16 cellular contexts compared by ENCODE assay signal in the genomic region with DNA sequence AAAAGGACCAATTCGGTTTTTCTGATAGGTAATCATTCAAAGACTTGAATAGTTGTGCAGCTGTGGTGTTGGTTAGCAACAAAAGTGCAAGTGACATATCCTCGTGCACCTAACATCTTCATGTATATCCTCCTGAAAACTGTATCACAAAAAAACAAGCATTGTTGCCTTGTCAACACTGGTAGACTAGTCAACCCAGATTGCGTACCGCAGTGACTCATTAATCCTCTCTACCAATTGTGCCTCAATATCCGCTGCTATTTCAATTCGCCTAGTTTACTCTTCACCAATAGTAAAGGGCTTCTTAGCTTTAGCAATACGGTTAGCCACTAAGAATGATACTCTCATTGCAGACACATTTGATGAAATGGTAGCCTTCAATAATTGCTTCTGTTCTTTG. TPM values are rescaled to one million over a fixed set of nuclear protein-coding genes. Genes with fewer than 3 reads are reported as not detected.
DNase-seq lines count a peak whose midpoint lies in the region; ATAC-seq, FAIRE-seq and TF ChIP-seq lines count a peak whose summit lies in the region.
"Had no signal": no experiment of that assay in that cellular context is flagged by ENCODE, and none has a peak within 500 bp of the region (broad histone marks: within the 10 kb centered on the region; RNA-seq: fewer than 3 reads in every experiment).

No MANE protein-coding gene starts in this region.

- H3K27me3 Mint-ChIP-seq in activated CD4-positive, alpha-beta memory T cell treated with anti-CD3 and anti-CD28 coated beads for 36 hours: peaks cover 5% of the 10 kb centered on the region
- peaks cover 0 to 18% (median 4%) of the 10 kb centered on the region in 5 donors for H3K27me3 Mint-ChIP-seq in naive thymus-derived CD4-positive, alpha-beta T cell

- H3K27me3 ChIP-seq in naive thymus-derived CD4-positive, alpha-beta T cell (ENCODE audit: control insufficient read depth in 2 of 2, insufficient read depth in 2 of 2, low read length in 2 of 2): no peaks in the 10 kb centered on the region
- H3K27me3 ChIP-seq in right lobe of liver: no peaks in the 10 kb centered on the region
- H3K27me3 ChIP-seq: ascending aorta, foreskin keratinocyte had no signal

- H3K27ac Mint-ChIP-seq in activated CD4-positive, alpha-beta memory T cell treated with anti-CD3 and anti-CD28 coated beads for 36 hours: peak overlapping the region; percentile 60
- peak overlapping the region in 1 of 9 donors; percentile 30 for H3K27ac Mint-ChIP-seq in naive thymus-derived CD4-positive, alpha-beta T cell

- H3K4me1 Mint-ChIP-seq in activated CD4-positive, alpha-beta memory T cell treated with anti-CD3 and anti-CD28 coated beads for 36 hours (ENCODE audit: low read depth): peaks cover 42% of the 10 kb centered on the region
- H3K4me1 Mint-ChIP-seq in naive thymus-derived CD4-positive, alpha-beta T cell: peaks cover 13 to 31% (median 21%) of the 10 kb centered on the region in 7 donors

- no peak for TF ChIP-seq CTCF in right lobe of liver (IDR thresholded peaks at IDR 0.05)

- H3K36me3 ChIP-seq in naive thymus-derived CD4-positive, alpha-beta T cell (ENCODE audit: control insufficient read depth in 2 of 3, insufficient read depth in 3 of 3, low read length in 3 of 3): peaks cover 0 to 4% (median 0%) of the 10 kb centered on the region in 3 experiments
- no peaks in the 10 kb centered on the region for H3K36me3 ChIP-seq in right lobe of liver
- H3K36me3 ChIP-seq: ascending aorta, thoracic aorta had no signal

- DNase-seq in activated gamma-delta T cell treated with Interleukin-2 at 50 U/mL for 16 hours (peak; percentile 16), activated gamma-delta T cell (lab: John Stamatoyannopoulos, UW) (no peak), RCC 7860 (ENCODE audit: low spot score) (no peak), right lobe of liver (no peak), occipital lobe (lab: John Stamatoyannopoulos, UW) (no peak)
- DNase-seq in activated CD4-positive, alpha-beta memory T cell treated with anti-CD3 and anti-CD28 coated beads for 36 hours: peak; percentile 55
- no peak for DNase-seq in naive thymus-derived CD4-positive, alpha-beta T cell
- DNase-seq: Right ventricle myocardium superior, WERI-Rb-1 had no signal

- no peak for TF ChIP-seq POLR2A in right lobe of liver (IDR thresholded peaks at IDR 0.05)

- 82% methylated on average over 7 of the region's 7 CpGs for WGBS in right lobe of liver (ENCODE audit: insufficient coverage, low coverage, low lambda C conversion rate, missing lambda C conversion rate)

- H3K4me3 ChIP-seq in naive thymus-derived CD4-positive, alpha-beta T cell (ENCODE audit: low read length): no peak overlapping the region
- no peak overlapping the region for H3K4me3 ChIP-seq in right lobe of liver
- H3K4me3 ChIP-seq: ascending aorta, mucosa of descending colon, thoracic aorta had no signal

- ATAC-seq in GM18520 (IDR thresholded peaks at IDR 0.05; ENCODE audit: unreplicated experiment): peak; percentile 20
- ATAC-seq in naive thymus-derived CD4-positive, alpha-beta T cell: peak; percentile 57
- no peak for ATAC-seq in right lobe of liver
- ATAC-seq: HepG2, mucosa of descending colon, sciatic nerve had no signal

- no peak for FAIRE-seq in RCC 7860 (lab: Jason Lieb, UNC)
- FAIRE-seq: HepG2 had no signal

- no peaks in the 10 kb centered on the region for H3K36me3 Mint-ChIP-seq in activated CD4-positive, alpha-beta memory T cell treated with anti-CD3 and anti-CD28 coated beads for 36 hours
- peaks cover 0 to 3% (median 0%) of the 10 kb centered on the region in 5 donors for H3K36me3 Mint-ChIP-seq in naive thymus-derived CD4-positive, alpha-beta T cell

- H3K4me3 Mint-ChIP-seq in activated CD4-positive, alpha-beta memory T cell treated with anti-CD3 and anti-CD28 coated beads for 36 hours: no peak overlapping the region
- peak overlapping the region in 1 of 10 donors; percentile 56 for H3K4me3 Mint-ChIP-seq in naive thymus-derived CD4-positive, alpha-beta T cell

- peaks cover 8 to 33% of the 10 kb centered on the region in 2 donors for H3K4me1 ChIP-seq in naive thymus-derived CD4-positive, alpha-beta T cell (ENCODE audit: control insufficient read depth in 2 of 2, insufficient read depth in 2 of 2, low read length in 2 of 2)
- H3K4me1 ChIP-seq in right lobe of liver: peaks cover 0 to 12% (median 5%) of the 10 kb centered on the region in 4 donors

- CTCF ChIA-PET in activated CD4-positive, alpha-beta memory T cell treated with anti-CD3 and anti-CD28 coated beads for 36 hours (lab: Charles Lee): interaction anchor here (0.7 to 2.7 kb wide), 12 partner anchors 10 to 188 kb away, joined by 3 to 32 read pairs (median 6); no protein-coding TSS in a partner anchor
- CTCF ChIA-PET in naive thymus-derived CD4-positive, alpha-beta T cell (lab: Charles Lee): interaction anchor here (0.7 kb wide), 1 partner anchor 34 kb away, joined by 3 read pairs; no protein-coding TSS in a partner anchor

- no peak overlapping the region for H3K27ac ChIP-seq in naive thymus-derived CD4-positive, alpha-beta T cell (ENCODE audit: low read depth, low read length)
- H3K27ac ChIP-seq in right lobe of liver: no peak overlapping the region
- H3K27ac ChIP-seq: ascending aorta, foreskin keratinocyte, thoracic aorta, WERI-Rb-1 had no signal

- no peaks in the 10 kb centered on the region for H3K9me3 ChIP-seq in naive thymus-derived CD4-positive, alpha-beta T cell (ENCODE audit: control insufficient read depth in 2 of 3, low read length in 3 of 3)
- H3K9me3 ChIP-seq in right lobe of liver: no peaks in the 10 kb centered on the region
- H3K9me3 ChIP-seq: ascending aorta, mucosa of descending colon, thoracic aorta had no signal

- POLR2A ChIA-PET in activated CD4-positive, alpha-beta memory T cell treated with anti-CD3 and anti-CD28 coated beads for 36 hours (lab: Charles Lee): interaction anchor here (0.9 to 2.6 kb wide), 6 partner anchors 9 to 67 kb away, joined by 3 to 30 read pairs (median 17); no protein-coding TSS in a partner anchor
- POLR2A ChIA-PET in naive thymus-derived CD4-positive, alpha-beta T cell (lab: Charles Lee): no interaction called here

- intact Hi-C loops in activated CD4-positive, alpha-beta memory T cell treated with anti-CD3 and anti-CD28 coated beads for 36 hours (cut with micrococcal nuclease): loop anchor here (1.0 to 10.0 kb wide), 9 partner anchors 8 to 923 kb away; partner anchors contain the start of gene RCOR3
- intact Hi-C loops in naive thymus-derived CD4-positive, alpha-beta T cell (cut with micrococcal nuclease): no loop called here
- intact Hi-C loops in right lobe of liver (cut with DNase I): no loop called here

- H3K9me3 Mint-ChIP-seq in activated CD4-positive, alpha-beta memory T cell treated with anti-CD3 and anti-CD28 coated beads for 36 hours: no peaks in the 10 kb centered on the region
- H3K9me3 Mint-ChIP-seq in naive thymus-derived CD4-positive, alpha-beta T cell: no peaks in the 10 kb centered on the region

RNA-seq across cellular contexts. Expression of gene HHAT, which starts 3.5 kb away (rescaled TPM):
- total RNA-seq in activated CD4-positive, alpha-beta memory T cell treated with anti-CD3 and anti-CD28 coated beads for 36 hours: 1 to 10 TPM; 1.6 to 1.8 TPM
- 1 to 10 TPM; 1.1 to 3.8 (median 2.7) TPM for total RNA-seq in naive thymus-derived CD4-positive, alpha-beta T cell
- under 1 TPM; 0.84 to 0.99 TPM for polyA plus RNA-seq in naive thymus-derived CD4-positive, alpha-beta T cell
- 1 to 10 TPM; 2.2 to 4.1 (median 2.7) TPM for total RNA-seq in right lobe of liver
- 2.0 TPM for total RNA-seq in occipital lobe

Comparison
In these comparisons a context has a peak if more than half of its experiments do, and no peak if none do; other contexts are left out.
1. DNase-seq: peak in activated gamma-delta T cell treated with Interleukin-2 at 50 U/mL for 16 hours (single experiment) and activated CD4-positive, alpha-beta memory T cell treated with anti-CD3 and anti-CD28 coated beads for 36 hours (single experiment); none in activated gamma-delta T cell (single experiment), naive thymus-derived CD4-positive, alpha-beta T cell (0 of 9), RCC 7860 (single experiment), right lobe of liver (0 of 3) and occipital lobe (single experiment).
2. ATAC-seq: peak in GM18520 (single experiment) and naive thymus-derived CD4-positive, alpha-beta T cell (single experiment); none in right lobe of liver (0 of 4).